1 cellular context compared by ENCODE assay signal in the genomic region with DNA sequence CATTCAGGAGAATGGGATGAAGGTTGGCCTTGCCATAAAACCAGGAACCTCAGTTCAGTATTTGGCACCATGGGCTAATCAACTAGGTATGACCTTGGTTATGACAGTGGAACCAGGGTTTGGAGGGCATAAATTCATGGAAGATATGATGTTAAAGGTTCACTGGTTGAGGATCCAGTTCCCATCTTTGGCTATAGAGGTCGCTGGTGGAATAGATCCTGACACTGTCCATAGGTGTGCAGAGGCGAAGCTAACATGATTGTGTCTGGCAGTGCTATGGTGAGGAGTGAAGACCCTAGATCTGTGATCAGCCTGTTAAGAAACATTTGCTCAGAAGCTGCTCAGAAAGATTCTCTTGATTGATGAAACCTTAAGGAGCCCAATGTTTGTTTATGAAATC.
TF ChIP-seq lines count a peak whose summit lies in the region.

No MANE protein-coding gene starts in this region.

TF ChIP-seq in endothelial cell of umbilical vein, 7 proteins besides CTCF, POLR2A, EP300 and RAD21:
- TF ChIP-seq JUN (IDR thresholded peaks at IDR 0.05; ENCODE audit: borderline replicate concordance, insufficient read depth, insufficient read length, low read depth), result no peak
- TF ChIP-seq, protein P1, sequence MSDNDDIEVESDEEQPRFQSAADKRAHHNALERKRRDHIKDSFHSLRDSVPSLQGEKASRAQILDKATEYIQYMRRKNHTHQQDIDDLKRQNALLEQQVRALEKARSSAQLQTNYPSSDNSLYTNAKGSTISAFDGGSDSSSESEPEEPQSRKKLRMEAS (IDR thresholded peaks at IDR 0.05; ENCODE audit: insufficient read depth, insufficient read length), result no peak
- TF ChIP-seq POLR2AphosphoS5 (IDR thresholded peaks at IDR 0.05; ENCODE audit: insufficient read depth, low read depth, low read length), result no peak
- TF ChIP-seq GATA2 (IDR thresholded peaks at IDR 0.05; ENCODE audit: insufficient read depth, insufficient read length, low read depth, low read length), result no peak
- TF ChIP-seq MYC (IDR thresholded peaks at IDR 0.05; ENCODE audit: low read depth, low read length), result no peak
- TF ChIP-seq FOS (IDR thresholded peaks at IDR 0.05; ENCODE audit: borderline replicate concordance, insufficient read depth, low read length), result no peak
- TF ChIP-seq EZH2 (IDR thresholded peaks at IDR 0.05; ENCODE audit: borderline replicate concordance, low read depth, low read length, severe bottlenecking), result no peak
